ENCODE assay signal across 15 cellular contexts in the genomic region with DNA sequence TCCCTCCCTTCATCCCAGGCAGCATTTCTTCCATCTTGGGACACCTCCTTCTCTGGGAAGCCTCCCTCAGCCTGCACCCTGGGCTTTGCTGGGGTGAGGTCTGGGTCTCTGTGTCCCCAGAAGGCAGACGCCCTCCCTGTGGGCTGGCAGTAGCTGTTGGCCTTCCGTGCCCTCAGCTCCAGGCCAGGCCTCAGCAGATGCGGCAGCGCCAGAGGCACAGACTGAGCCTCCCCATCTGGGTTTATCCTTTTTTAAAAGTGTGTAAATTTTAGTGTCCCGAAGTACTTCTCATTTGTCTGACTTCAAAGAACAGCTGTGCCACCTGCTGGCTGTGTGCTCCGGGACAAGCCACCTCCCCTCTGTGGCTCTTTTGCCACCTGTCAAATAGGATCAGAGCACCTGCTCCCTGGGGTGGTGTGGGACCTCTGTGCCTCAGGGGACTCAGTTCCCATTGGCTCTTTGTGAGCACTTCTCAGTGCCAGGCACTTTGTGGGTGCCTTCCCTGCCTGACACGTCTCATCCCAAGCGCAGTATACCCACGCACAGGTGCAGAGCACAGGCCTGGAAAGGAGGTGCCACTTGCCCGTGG. TPM values are rescaled to one million over a fixed set of nuclear protein-coding genes. Genes with fewer than 3 reads are reported as not detected.
DNase-seq lines count a peak whose midpoint lies in the region; FAIRE-seq and TF ChIP-seq lines count a peak whose summit lies in the region.
"Had no signal": no experiment of that assay in that cellular context is flagged by ENCODE, and none has a peak within 500 bp of the region (broad histone marks: within the 10 kb centered on the region; RNA-seq: fewer than 3 reads in every experiment).

No MANE protein-coding gene starts in this region.

- dilution Hi-C loops in keratinocyte (cut with MboI; ENCODE audit: extremely low pct_ligation_motif_present, low sequenced_read_pairs), result no loop called here

- H2AFZ ChIP-seq in OCI-LY1 (ENCODE audit: low read length) (no peak overlapping the region), keratinocyte (ENCODE audit: control insufficient read depth, low read length) (no peak overlapping the region)

- H3F3A ChIP-seq in OCI-LY1 (ENCODE audit: insufficient read depth, low read length), result no peaks in the 10 kb centered on the region

- H3K4me1 ChIP-seq in OCI-LY1 (ENCODE audit: insufficient read depth, low read length, severe bottlenecking), result peaks cover 32% of the 10 kb centered on the region
- peaks cover 2% of the 10 kb centered on the region for H3K4me1 ChIP-seq in keratinocyte (ENCODE audit: control insufficient read depth, extremely low read depth, insufficient read depth, low read length)
- H3K4me1 ChIP-seq: HAP-1 had no signal

- peak overlapping the region in 2 of 4 donors; percentile 65 to 68 for H3K4me3 Mint-ChIP-seq in IgD-negative memory B cell
- H3K4me3 Mint-ChIP-seq in endothelial cell (ENCODE audit: unreplicated experiment), result no peak overlapping the region
- H3K4me3 Mint-ChIP-seq in activated T-helper 1 cell treated with anti-CD3 and anti-CD28 coated beads, Interleukin-12 subunit alpha, Interleukin-12 subunit beta, Interleukin-2, Interleukin-4 antibody, amounts not matched to agents 30 ng/mL and 10 ng/mL and 1 ng/mL, durations not matched to agents 14 hours and 24 hours and 36 hours, result no peak overlapping the region
- H3K4me3 Mint-ChIP-seq: activated naive CD8-positive, alpha-beta T cell treated with anti-CD3 and anti-CD28 coated beads, Interleukin-2, amount 10 ng/mL, durations not matched to agents 7 days and 5 days; T-helper 2 cell treated with Interferon-gamma antibody and Interleukin-4, amounts not matched to agents 5 μg/mL and 100 μg/mL, for 36 hours had no signal

- H3K9me3 Mint-ChIP-seq in IgD-negative memory B cell, result no peaks in the 10 kb centered on the region
- no peaks in the 10 kb centered on the region for H3K9me3 Mint-ChIP-seq in endothelial cell (ENCODE audit: unreplicated experiment)
- no peaks in the 10 kb centered on the region for H3K9me3 Mint-ChIP-seq in activated T-helper 1 cell treated with anti-CD3 and anti-CD28 coated beads, Interleukin-12 subunit alpha, Interleukin-12 subunit beta, Interleukin-2, Interleukin-4 antibody, amounts not matched to agents 30 ng/mL and 10 ng/mL and 1 ng/mL, durations not matched to agents 14 hours and 24 hours and 36 hours
- H3K9me3 Mint-ChIP-seq: activated naive CD8-positive, alpha-beta T cell treated with anti-CD3 and anti-CD28 coated beads, Interleukin-2, amount 10 ng/mL, durations not matched to agents 7 days and 5 days; T-helper 2 cell treated with Interferon-gamma antibody and Interleukin-4, amounts not matched to agents 5 μg/mL and 100 μg/mL, for 36 hours had no signal

- H3K27ac ChIP-seq in OCI-LY1 (ENCODE audit: low read depth, low read length, poor library complexity, severe bottlenecking) (peak overlapping the region; percentile 80), keratinocyte (ENCODE audit: control insufficient read depth, insufficient read depth, low read length) (no peak overlapping the region)

- no peaks in the 10 kb centered on the region for H3K9me2 ChIP-seq in OCI-LY1 (ENCODE audit: low read depth, low read length)

- peak; percentile 40 for TF ChIP-seq CTCF in GM10266 (IDR thresholded peaks at IDR 0.05; ENCODE audit: control insufficient read depth, insufficient read depth, low read depth, missing control alignments)
- peak; percentile 67 for TF ChIP-seq CTCF in OCI-LY1 (IDR thresholded peaks at IDR 0.05; ENCODE audit: low read length)
- TF ChIP-seq CTCF in keratinocyte (optimal IDR thresholded peaks at IDR 0.05 in 1 of 3, IDR thresholded peaks at IDR 0.05 in 1 of 3, conservative IDR thresholded peaks at IDR 0.05 in 1 of 3; ENCODE audit: extremely low read depth in 1 of 3, insufficient read depth in 2 of 3, low read length in 3 of 3), result peak in 2 of 3 experiments; percentile 12 to 31
- TF ChIP-seq CTCF in endothelial cell (IDR thresholded peaks at IDR 0.05; ENCODE audit: unreplicated experiment), result no peak

- H3K27me3 ChIP-seq in OCI-LY1 (ENCODE audit: insufficient read depth, low read length) (no peaks in the 10 kb centered on the region; the same call in 1 of the 2 replicates), keratinocyte (ENCODE audit: control insufficient read depth, extremely low read depth, insufficient read depth, low read length) (peaks cover 64% of the 10 kb centered on the region)

- H3K27me3 Mint-ChIP-seq in IgD-negative memory B cell (peaks cover 15% of the 10 kb centered on the region), endothelial cell (ENCODE audit: unreplicated experiment) (peaks cover 14% of the 10 kb centered on the region)
- H3K27me3 Mint-ChIP-seq in activated T-helper 1 cell treated with anti-CD3 and anti-CD28 coated beads, Interleukin-12 subunit alpha, Interleukin-12 subunit beta, Interleukin-2, Interleukin-4 antibody, amounts not matched to agents 30 ng/mL and 10 ng/mL and 1 ng/mL, durations not matched to agents 14 hours and 24 hours and 36 hours (ENCODE audit: insufficient read depth), result peaks cover 38% of the 10 kb centered on the region

- peak overlapping the region; percentile 63 to 78 (median 77) for H3K27ac Mint-ChIP-seq in IgD-negative memory B cell
- no peak overlapping the region for H3K27ac Mint-ChIP-seq in endothelial cell (ENCODE audit: unreplicated experiment)
- no peak overlapping the region for H3K27ac Mint-ChIP-seq in activated T-helper 1 cell treated with anti-CD3 and anti-CD28 coated beads, Interleukin-12 subunit alpha, Interleukin-12 subunit beta, Interleukin-2, Interleukin-4 antibody, amounts not matched to agents 30 ng/mL and 10 ng/mL and 1 ng/mL, durations not matched to agents 14 hours and 24 hours and 36 hours
- H3K27ac Mint-ChIP-seq: activated naive CD8-positive, alpha-beta T cell treated with anti-CD3 and anti-CD28 coated beads, Interleukin-2, amount 10 ng/mL, durations not matched to agents 7 days and 5 days; T-helper 2 cell treated with Interferon-gamma antibody and Interleukin-4, amounts not matched to agents 5 μg/mL and 100 μg/mL, for 36 hours had no signal

- H3K9ac ChIP-seq in OCI-LY1 (ENCODE audit: low read length) (no peak overlapping the region; the same call in 1 of the 2 replicates), keratinocyte (ENCODE audit: control insufficient read depth, extremely low read depth, insufficient read depth, low read length) (no peak overlapping the region)

- no peak for FAIRE-seq in keratinocyte (lab: Jason Lieb, UNC)

- intact Hi-C loops in activated T-helper 1 cell treated with anti-CD3 and anti-CD28 coated beads, Interleukin-12 subunit alpha, Interleukin-12 subunit beta, Interleukin-2, Interleukin-4 antibody, amounts not matched to agents 30 ng/mL and 10 ng/mL and 1 ng/mL, durations not matched to agents 14 hours and 24 hours and 36 hours (cut with micrococcal nuclease), result loop anchor here (1.0 to 2.0 kb wide), 3 partner anchors 35 to 187 kb away; no protein-coding TSS in a partner anchor

- H3K36me3 ChIP-seq in OCI-LY1 (ENCODE audit: insufficient read depth, low read length) (no peaks in the 10 kb centered on the region), keratinocyte (ENCODE audit: control insufficient read depth in 2 of 2, extremely low read depth in 1 of 2, insufficient read depth in 2 of 2, low read length in 2 of 2) (no peaks in the 10 kb centered on the region)
- H3K36me3 ChIP-seq: esophagus squamous epithelium, HAP-1, stomach had no signal

- H3K4me2 ChIP-seq in OCI-LY1 (ENCODE audit: low read length) (peak overlapping the region; percentile 23; the same call in 1 of the 2 replicates), keratinocyte (ENCODE audit: control insufficient read depth, extremely low read depth, insufficient read depth, low read depth, low read length) (no peak overlapping the region)

- H3K9me3 ChIP-seq in OCI-LY1 (ENCODE audit: low read length) (no peaks in the 10 kb centered on the region), keratinocyte (ENCODE audit: control insufficient read depth, low read depth, low read length) (no peaks in the 10 kb centered on the region)
- H3K9me3 ChIP-seq: esophagus squamous epithelium, HAP-1, stomach had no signal

- H4K20me1 ChIP-seq in OCI-LY1 (ENCODE audit: insufficient read depth, low read length) (no peaks in the 10 kb centered on the region), keratinocyte (ENCODE audit: control insufficient read depth, extremely low read depth, insufficient read depth, low read length) (peaks cover 2% of the 10 kb centered on the region)

- no peaks in the 10 kb centered on the region for H3K36me3 Mint-ChIP-seq in IgD-negative memory B cell
- no peaks in the 10 kb centered on the region for H3K36me3 Mint-ChIP-seq in endothelial cell (ENCODE audit: low read depth, unreplicated experiment)
- no peaks in the 10 kb centered on the region for H3K36me3 Mint-ChIP-seq in activated T-helper 1 cell treated with anti-CD3 and anti-CD28 coated beads, Interleukin-12 subunit alpha, Interleukin-12 subunit beta, Interleukin-2, Interleukin-4 antibody, amounts not matched to agents 30 ng/mL and 10 ng/mL and 1 ng/mL, durations not matched to agents 14 hours and 24 hours and 36 hours (ENCODE audit: low read depth)
- H3K36me3 Mint-ChIP-seq: activated naive CD8-positive, alpha-beta T cell treated with anti-CD3 and anti-CD28 coated beads, Interleukin-2, amount 10 ng/mL, durations not matched to agents 7 days and 5 days had no signal

- peak overlapping the region; percentile 1 for H3K4me3 ChIP-seq in OCI-LY1 (ENCODE audit: low read depth, low read length, poor library complexity, severe bottlenecking)
- no peak overlapping the region for H3K4me3 ChIP-seq in keratinocyte (ENCODE audit: control insufficient read depth in 2 of 3, extremely low read depth in 1 of 3, insufficient read depth in 2 of 3, low read depth in 1 of 3, low read length in 3 of 3)
- H3K4me3 ChIP-seq: HAP-1 had no signal

- DNase-seq in GM10266 (ENCODE audit: extremely low spot score), result peak; percentile 67
- DNase-seq in keratinocyte (ENCODE audit: low read depth, low spot score), result no peak
- no peak for DNase-seq in endothelial cell (ENCODE audit: low spot score)
- DNase-seq in stimulated activated CD4-positive, alpha-beta T cell treated with anti-CD3 and anti-CD28 coated beads, Interleukin-1b, Interleukin-23, amount 100 ng/mL, for 48 hours, result no peak
- DNase-seq in NCI-H1092 (lab: John Stamatoyannopoulos, UW), result no peak
- no peak for DNase-seq in activated T-helper 1 cell treated with anti-CD3 and anti-CD28 coated beads, Interleukin-12 subunit alpha, Interleukin-12 subunit beta, Interleukin-2, Interleukin-4 antibody, amounts not matched to agents 30 ng/mL and 10 ng/mL and 1 ng/mL, durations not matched to agents 14 hours and 24 hours and 36 hours (ENCODE audit: low spot score)
- DNase-seq: esophagus squamous epithelium had no signal

- H3K4me1 Mint-ChIP-seq in IgD-negative memory B cell (peaks cover 8 to 17% (median 14%) of the 10 kb centered on the region in 3 donors), endothelial cell (ENCODE audit: unreplicated experiment) (peaks cover 9% of the 10 kb centered on the region)
- H3K4me1 Mint-ChIP-seq in activated T-helper 1 cell treated with anti-CD3 and anti-CD28 coated beads, Interleukin-12 subunit alpha, Interleukin-12 subunit beta, Interleukin-2, Interleukin-4 antibody, amounts not matched to agents 30 ng/mL and 10 ng/mL and 1 ng/mL, durations not matched to agents 14 hours and 24 hours and 36 hours (ENCODE audit: low read depth), result peaks cover 5% of the 10 kb centered on the region

- no peaks in the 10 kb centered on the region for H3K9me1 ChIP-seq in keratinocyte (ENCODE audit: control insufficient read depth, extremely low read depth, insufficient read depth, low read length)

- H3K79me2 ChIP-seq in OCI-LY1 (ENCODE audit: insufficient read depth, low read length), result no peaks in the 10 kb centered on the region
- no peaks in the 10 kb centered on the region for H3K79me2 ChIP-seq in keratinocyte (ENCODE audit: control insufficient read depth, insufficient read depth, low read length)

RNA-seq across cellular contexts. Expression of a gene that starts 11.1 kb away (rescaled TPM):
- polyA plus RNA-seq in IgD-negative memory B cell, result not detected
- not detected in 3 replicates for polyA plus RNA-seq in keratinocyte
- not detected for polyA plus RNA-seq in keratinocyte (2011; ENCODE audit: low read depth)
- not detected in 2 replicates for polyA plus RNA-seq in keratinocyte (2011; cell fraction: cytosol; rRNA removed)
- polyA plus RNA-seq in keratinocyte (2011; cell fraction: nucleus; rRNA removed), result not detected in 2 replicates
- polyA plus RNA-seq in keratinocyte (2012; ENCODE audit: low replicate concordance), result not detected in 2 replicates
- polyA minus RNA-seq in keratinocyte, result not detected in 3 replicates
- not detected for polyA minus RNA-seq in keratinocyte (2011; cell fraction: cytosol; rRNA and poly(A)+ RNA removed)
- not detected in 2 replicates for polyA minus RNA-seq in keratinocyte (2011; cell fraction: nucleus; rRNA and poly(A)+ RNA removed)
- not detected for total RNA-seq in endothelial cell (ENCODE audit: unreplicated experiment)
- total RNA-seq in activated T-helper 1 cell treated with anti-CD3 and anti-CD28 coated beads, Interleukin-12 subunit alpha, Interleukin-12 subunit beta, Interleukin-2, Interleukin-4 antibody, amounts not matched to agents 30 ng/mL and 10 ng/mL and 1 ng/mL, durations not matched to agents 14 hours and 24 hours and 36 hours, result not detected in 2 replicates
- total RNA-seq: activated naive CD8-positive, alpha-beta T cell treated with anti-CD3 and anti-CD28 coated beads, Interleukin-2, amount 10 ng/mL, durations not matched to agents 7 days and 5 days; HT1080 had no signal

RNA-seq across cellular contexts. Expression of a gene that starts 17.6 kb away (rescaled TPM):
- polyA plus RNA-seq in IgD-negative memory B cell (not detected), keratinocyte (0.57 to 1.8 TPM (median 0.71 TPM) in 3 replicates)
- polyA plus RNA-seq in keratinocyte (2011; ENCODE audit: low read depth), result 1.9 TPM
- polyA plus RNA-seq in keratinocyte (2011; cell fraction: cytosol; rRNA removed), result 0.74 and 1.3 TPM in 2 replicates
- polyA plus RNA-seq in keratinocyte (2011; cell fraction: nucleus; rRNA removed), result 3.4 and 4.8 TPM in 2 replicates
- 0.52 and 4.1 TPM in 2 replicates for polyA plus RNA-seq in keratinocyte (2012; ENCODE audit: low replicate concordance)
- 1.9 to 2.0 TPM (median 1.9 TPM) in 3 replicates for polyA minus RNA-seq in keratinocyte
- 5.6 TPM for polyA minus RNA-seq in keratinocyte (2011; cell fraction: cytosol; rRNA and poly(A)+ RNA removed)
- 2.1 and 3.8 TPM in 2 replicates for polyA minus RNA-seq in keratinocyte (2011; cell fraction: nucleus; rRNA and poly(A)+ RNA removed)
- total RNA-seq in endothelial cell (ENCODE audit: unreplicated experiment), result 163 TPM
- total RNA-seq in activated T-helper 1 cell treated with anti-CD3 and anti-CD28 coated beads, Interleukin-12 subunit alpha, Interleukin-12 subunit beta, Interleukin-2, Interleukin-4 antibody, amounts not matched to agents 30 ng/mL and 10 ng/mL and 1 ng/mL, durations not matched to agents 14 hours and 24 hours and 36 hours, result 2.3 and 2.4 TPM in 2 replicates

RNA-seq across cellular contexts. Expression of a gene that starts 21.7 kb away (rescaled TPM):
- polyA plus RNA-seq in IgD-negative memory B cell (not detected), keratinocyte (not detected in 3 replicates)
- polyA plus RNA-seq in keratinocyte (2011; ENCODE audit: low read depth), result not detected
- polyA plus RNA-seq in keratinocyte (2011; cell fraction: cytosol; rRNA removed), result not detected in 2 replicates
- not detected in 2 replicates for polyA plus RNA-seq in keratinocyte (2011; cell fraction: nucleus; rRNA removed)
- not detected in 2 replicates for polyA plus RNA-seq in keratinocyte (2012; ENCODE audit: low replicate concordance)
- not detected in 3 replicates for polyA minus RNA-seq in keratinocyte
- not detected for polyA minus RNA-seq in keratinocyte (2011; cell fraction: cytosol; rRNA and poly(A)+ RNA removed)
- not detected in 2 replicates for polyA minus RNA-seq in keratinocyte (2011; cell fraction: nucleus; rRNA and poly(A)+ RNA removed)
- total RNA-seq in endothelial cell (ENCODE audit: unreplicated experiment), result not detected
- total RNA-seq in activated T-helper 1 cell treated with anti-CD3 and anti-CD28 coated beads, Interleukin-12 subunit alpha, Interleukin-12 subunit beta, Interleukin-2, Interleukin-4 antibody, amounts not matched to agents 30 ng/mL and 10 ng/mL and 1 ng/mL, durations not matched to agents 14 hours and 24 hours and 36 hours, result not detected in 2 replicates
- total RNA-seq: activated naive CD8-positive, alpha-beta T cell treated with anti-CD3 and anti-CD28 coated beads, Interleukin-2, amount 10 ng/mL, durations not matched to agents 7 days and 5 days; HT1080; lower leg skin; stomach had no signal
- polyA plus RNA-seq: stomach had no signal

RNA-seq across cellular contexts. Expression of a gene that starts 48.3 kb away (rescaled TPM):
- polyA plus RNA-seq in IgD-negative memory B cell, result 1.2 TPM
- polyA plus RNA-seq in keratinocyte, result 41.3 to 55.0 TPM (median 43.4 TPM) in 3 replicates
- 52.6 TPM for polyA plus RNA-seq in keratinocyte (2011; ENCODE audit: low read depth)
- polyA plus RNA-seq in keratinocyte (2011; cell fraction: cytosol; rRNA removed), result 48.3 and 54.5 TPM in 2 replicates
- polyA plus RNA-seq in keratinocyte (2011; cell fraction: nucleus; rRNA removed), result 163 and 192 TPM in 2 replicates
- polyA plus RNA-seq in keratinocyte (2012; ENCODE audit: low replicate concordance), result 40.3 and 52.6 TPM in 2 replicates
- polyA minus RNA-seq in keratinocyte, result 116 to 188 TPM (median 127 TPM) in 3 replicates
- polyA minus RNA-seq in keratinocyte (2011; cell fraction: cytosol; rRNA and poly(A)+ RNA removed), result 59.3 TPM
- 110 and 147 TPM in 2 replicates for polyA minus RNA-seq in keratinocyte (2011; cell fraction: nucleus; rRNA and poly(A)+ RNA removed)
- 187 TPM for total RNA-seq in endothelial cell (ENCODE audit: unreplicated experiment)
- 1.5 and 1.6 TPM in 2 replicates for total RNA-seq in activated T-helper 1 cell treated with anti-CD3 and anti-CD28 coated beads, Interleukin-12 subunit alpha, Interleukin-12 subunit beta, Interleukin-2, Interleukin-4 antibody, amounts not matched to agents 30 ng/mL and 10 ng/mL and 1 ng/mL, durations not matched to agents 14 hours and 24 hours and 36 hours

Comparison
In these comparisons a context has a peak if more than half of its experiments do, and no peak if none do; other contexts are left out.
1. H3K27ac Mint-ChIP-seq: peak in IgD-negative memory B cell (3 of 3); none in endothelial cell (single experiment) and activated T-helper 1 cell treated with anti-CD3 and anti-CD28 coated beads, Interleukin-12 subunit alpha, Interleukin-12 subunit beta, Interleukin-2, Interleukin-4 antibody, amounts not matched to agents 30 ng/mL and 10 ng/mL and 1 ng/mL, durations not matched to agents 14 hours and 24 hours and 36 hours (single experiment).
2. RNA of a gene that starts 17.6 kb away (total RNA-seq): 163 TPM in endothelial cell (single experiment); 2.3 to 2.4 TPM in activated T-helper 1 cell treated with anti-CD3 and anti-CD28 coated beads, Interleukin-12 subunit alpha, Interleukin-12 subunit beta, Interleukin-2, Interleukin-4 antibody, amounts not matched to agents 30 ng/mL and 10 ng/mL and 1 ng/mL, durations not matched to agents 14 hours and 24 hours and 36 hours; every median in the first group is over 10 times any median in the second.